Comparison of ENCODE assay signal across 8 cellular contexts in the genomic region with DNA sequence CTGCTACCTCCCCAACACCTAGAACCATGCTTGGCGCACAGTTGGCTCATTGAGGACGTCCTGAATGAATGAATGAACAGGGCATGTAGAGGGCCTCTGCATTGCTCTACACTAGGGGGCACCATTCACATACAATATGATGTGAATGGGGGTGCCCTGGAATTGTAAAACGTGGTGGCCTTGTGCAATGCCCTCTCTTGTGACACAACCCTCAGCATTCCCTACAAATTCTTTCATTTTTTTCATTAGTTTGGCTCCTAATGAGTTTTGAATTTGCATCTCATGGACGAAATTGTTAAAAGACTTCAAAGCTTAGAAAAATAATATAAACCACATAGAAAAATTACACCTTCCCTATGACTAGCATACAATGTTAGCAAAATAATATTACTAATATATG. TPM values are rescaled to one million over a fixed set of nuclear protein-coding genes. Genes with fewer than 3 reads are reported as not detected.
DNase-seq lines count a peak whose midpoint lies in the region; ATAC-seq and TF ChIP-seq lines count a peak whose summit lies in the region.

No MANE protein-coding gene starts in this region.

- peak; percentile 57 for ATAC-seq in GM18511 (IDR thresholded peaks at IDR 0.05; ENCODE audit: unreplicated experiment)
- ATAC-seq in HG03571 (IDR thresholded peaks at IDR 0.05; ENCODE audit: unreplicated experiment) = peak; percentile 56
- no peak for ATAC-seq in HG03196 (IDR thresholded peaks at IDR 0.05; ENCODE audit: unreplicated experiment)

- peaks cover 7% of the 10 kb centered on the region for H3K4me1 Mint-ChIP-seq in glutamatergic neuron (ENCODE audit: low read depth, unreplicated experiment)

- TF ChIP-seq POLR2A in vagina (IDR thresholded peaks at IDR 0.05) = no peak

- H3K9me3 ChIP-seq in BE2C = no peaks in the 10 kb centered on the region
- H3K9me3 ChIP-seq in SJSA1 (replicated peaks) = no peaks in the 10 kb centered on the region
- H3K9me3 ChIP-seq in vagina = no peaks in the 10 kb centered on the region

- TF ChIP-seq CTCF in BE2C (IDR thresholded peaks at IDR 0.05; ENCODE audit: low read depth, low read length) = peak; percentile 80
- peak; percentile 65 for TF ChIP-seq CTCF in glutamatergic neuron (IDR thresholded peaks at IDR 0.05; ENCODE audit: partially characterized antibody, unreplicated experiment)
- peak in 2 of 3 experiments; percentile 16 to 34 for TF ChIP-seq CTCF in vagina (IDR thresholded peaks at IDR 0.05)

- H3K27ac ChIP-seq in SJSA1 (peak overlapping the region; percentile 95), vagina (peak overlapping the region; percentile 85)

- no peaks in the 10 kb centered on the region; the same call in 1 of the 2 replicates for H3K27me3 ChIP-seq in BE2C
- no peaks in the 10 kb centered on the region for H3K27me3 ChIP-seq in SJSA1 (replicated peaks)
- no peaks in the 10 kb centered on the region for H3K27me3 ChIP-seq in vagina

- no peak overlapping the region for H3K27ac Mint-ChIP-seq in glutamatergic neuron (ENCODE audit: unreplicated experiment)

- peaks cover 1% of the 10 kb centered on the region for H3K9me3 Mint-ChIP-seq in glutamatergic neuron (ENCODE audit: unreplicated experiment)

- no peaks in the 10 kb centered on the region for H3K4me1 ChIP-seq in BE2C
- peaks cover 75% of the 10 kb centered on the region for H3K4me1 ChIP-seq in SJSA1 (replicated peaks)
- peaks cover 19% of the 10 kb centered on the region for H3K4me1 ChIP-seq in vagina

- no peaks in the 10 kb centered on the region for H3K36me3 Mint-ChIP-seq in glutamatergic neuron (ENCODE audit: unreplicated experiment)

- H3K4me3 ChIP-seq in BE2C (ENCODE audit: low read depth, low read length) (no peak overlapping the region), SJSA1 (no peak overlapping the region), vagina (no peak overlapping the region)

- peak; percentile 66 for DNase-seq in BE2C
- no peak for DNase-seq in SJSA1 (ENCODE audit: low read depth in 1 of 2, low spot score in 2 of 2)
- peak; percentile 23 for DNase-seq in glutamatergic neuron
- no peak for DNase-seq in vagina (ENCODE audit: extremely low spot score in 2 of 2)
- no peak for DNase-seq in activated CD4-positive, CD25-positive, alpha-beta regulatory T cell treated with anti-CD3 and anti-CD28 coated beads, Interleukin-2, amount 50 U/mL, for 72 hours

- H3K4me3 Mint-ChIP-seq in glutamatergic neuron (ENCODE audit: unreplicated experiment) = no peak overlapping the region

- H3K27me3 Mint-ChIP-seq in glutamatergic neuron (ENCODE audit: unreplicated experiment) = peaks cover 3% of the 10 kb centered on the region

- intact Hi-C loops in vagina (cut with DNase I) = no loop called here

- H3K36me3 ChIP-seq in BE2C (no peaks in the 10 kb centered on the region), SJSA1 (no peaks in the 10 kb centered on the region), vagina (no peaks in the 10 kb centered on the region)

RNA-seq across cellular contexts. Expression of a gene that starts 2.3 kb away (rescaled TPM):
- not detected for polyA plus RNA-seq in BE2C (2012; ENCODE audit: insufficient read depth, insufficient read length, low read depth)
- 22.3 and 27.3 TPM in 2 replicates for total RNA-seq in SJSA1 (2014; rRNA removed; shearing (Covaris generic))
- total RNA-seq in glutamatergic neuron (ENCODE audit: unreplicated experiment) (1.5 TPM), vagina (38.5 TPM)

Comparison
In these comparisons a context has a peak if more than half of its experiments do, and no peak if none do; other contexts are left out.
1. DNase-seq: peak in BE2C (single experiment) and glutamatergic neuron (single experiment); none in SJSA1 (0 of 2), vagina (0 of 2) and activated CD4-positive, CD25-positive, alpha-beta regulatory T cell treated with anti-CD3 and anti-CD28 coated beads, Interleukin-2, amount 50 U/mL, for 72 hours (single experiment).
2. CTCF ChIP-seq: peak in every context shown above with its lines; median percentile 80 in BE2C; 65 in glutamatergic neuron; 25 in vagina.